ENCODE assay signal across 8 cellular contexts in genomic region chr5:72816297-72817075, GRCh38. TPM values are rescaled to one million over a fixed set of nuclear protein-coding genes. Genes with fewer than 3 reads are reported as not detected.
DNase-seq lines count a peak whose midpoint lies in the region; ATAC-seq, FAIRE-seq and TF ChIP-seq lines count a peak whose summit lies in the region.

TNPO1 (plus strand) TSS chr5:72816661; CDS start chr5:72816738, 77 bp downstream.

- peaks cover 44% of the 10 kb centered on the region for H3K4me1 ChIP-seq in left ventricle myocardium inferior
- peaks cover 19% of the 10 kb centered on the region for H3K4me1 ChIP-seq in upper lobe of right lung

- no peaks in the 10 kb centered on the region for H3K9me3 Mint-ChIP-seq in progenitor cell of endocrine pancreas (ENCODE audit: low read depth)

- H3K9me3 ChIP-seq in T-helper 17 cell (ENCODE audit: control insufficient read depth, low read length, poor library complexity, severe bottlenecking) (no peaks in the 10 kb centered on the region), left ventricle myocardium inferior (replicated peaks) (no peaks in the 10 kb centered on the region), upper lobe of right lung (no peaks in the 10 kb centered on the region)

- H3K36me3 ChIP-seq in left ventricle myocardium inferior = no peaks in the 10 kb centered on the region
- no peaks in the 10 kb centered on the region for H3K36me3 ChIP-seq in upper lobe of right lung

- TF ChIP-seq CTCF in left ventricle myocardium inferior (IDR thresholded peaks at IDR 0.05; ENCODE audit: borderline replicate concordance) (no peak), progenitor cell of endocrine pancreas (IDR thresholded peaks at IDR 0.05; ENCODE audit: unreplicated experiment) (peak; percentile 8), upper lobe of right lung (IDR thresholded peaks at IDR 0.05) (no peak)

- H3K4me3 ChIP-seq in left ventricle myocardium inferior (peak within 1 kb of the TSS; percentile 74), upper lobe of right lung (peak within 1 kb of the TSS; percentile 77)

- H3K27ac ChIP-seq in left ventricle myocardium inferior (replicated peaks) (peak within 1 kb of the TSS; percentile 96), upper lobe of right lung (peak within 1 kb of the TSS; percentile 99)

- peak within 1 kb of the TSS; percentile 87 for H3K27ac Mint-ChIP-seq in T-helper 17 cell
- peak within 1 kb of the TSS; percentile 100 for H3K27ac Mint-ChIP-seq in progenitor cell of endocrine pancreas

- intact Hi-C loops in left ventricle myocardium inferior (cut with micrococcal nuclease) (loop anchor here (10.0 kb wide), 1 partner anchor 202 kb away; no protein-coding TSS in a partner anchor), upper lobe of right lung (cut with DNase I) (no loop called here)

- DNase-seq in GM12891 (ENCODE audit: insufficient read length, low spot score) (peak; percentile 65), NCI-H128 (lab: John Stamatoyannopoulos, UW; ENCODE audit: unreplicated experiment) (peak; percentile 58), T-helper 17 cell (peak; percentile 78 to 81 (median 81)), amygdala (lab: John Stamatoyannopoulos, UW) (peak; percentile 63 to 98 (median 88)), left ventricle myocardium inferior (peak; percentile 96), progenitor cell of endocrine pancreas (ENCODE audit: low spot score, unreplicated experiment) (peak; percentile 90), upper lobe of right lung (peak; percentile 97)

- FAIRE-seq in GM12891 (lab: Jason Lieb, UNC) = peak; percentile 95

- H3K4me3 Mint-ChIP-seq in T-helper 17 cell (peak within 1 kb of the TSS; percentile 94), progenitor cell of endocrine pancreas (ENCODE audit: low read depth) (peak within 1 kb of the TSS; percentile 99)

- H3K27me3 Mint-ChIP-seq in T-helper 17 cell (peaks cover 15% of the 10 kb centered on the region), progenitor cell of endocrine pancreas (no peaks in the 10 kb centered on the region)

- peaks cover 3% of the 10 kb centered on the region for H3K36me3 Mint-ChIP-seq in T-helper 17 cell (ENCODE audit: low read depth)
- H3K36me3 Mint-ChIP-seq in progenitor cell of endocrine pancreas (ENCODE audit: insufficient read depth) = peaks cover 1% of the 10 kb centered on the region

- ATAC-seq in HG02678 (IDR thresholded peaks at IDR 0.05; ENCODE audit: unreplicated experiment) (peak; percentile 82), T-helper 17 cell (peak; percentile 80), upper lobe of right lung (peak; percentile 93)

- H3K4me1 Mint-ChIP-seq in T-helper 17 cell (peaks cover 13% of the 10 kb centered on the region), progenitor cell of endocrine pancreas (ENCODE audit: low read depth) (peaks cover 21% of the 10 kb centered on the region)

- peak; percentile 84 for TF ChIP-seq POLR2A in GM12891 (IDR thresholded peaks at IDR 0.05; ENCODE audit: low read depth, low read length)

- H3K27me3 ChIP-seq in left ventricle myocardium inferior (ENCODE audit: low read depth) (no peaks in the 10 kb centered on the region), upper lobe of right lung (no peaks in the 10 kb centered on the region)

TF ChIP-seq in GM12891, 5 proteins besides CTCF, POLR2A, EP300 and RAD21:
- peak; percentile 76 for TF ChIP-seq TAF1 (IDR thresholded peaks at IDR 0.05; ENCODE audit: low read depth, low read length)
- peak; percentile 63; the same call in 1 of the 2 replicates for TF ChIP-seq POU2F2 (IDR thresholded peaks at IDR 0.05; ENCODE audit: low read depth, low read length)
- TF ChIP-seq SPI1 (IDR thresholded peaks at IDR 0.05; ENCODE audit: low read depth, low read length) = no peak
- TF ChIP-seq POLR2AphosphoS5 (IDR thresholded peaks at IDR 0.05; ENCODE audit: low read depth, low read length) = peak; percentile 80
- no peak for TF ChIP-seq PAX5 (IDR thresholded peaks at IDR 0.05; ENCODE audit: insufficient read depth, low read length, severe bottlenecking)
TF ChIP-seq in GM12891: peak in this region for 3.

RNA-seq across cellular contexts. Expression of gene TNPO1, which starts in this region (rescaled TPM):
- polyA plus RNA-seq in GM12891 (2012; ENCODE audit: low read depth, missing spikeins) = 27.1 TPM
- 10 to 100 TPM; 66.3 to 73.2 TPM for total RNA-seq in T-helper 17 cell
- total RNA-seq in left ventricle myocardium inferior = 69.8 TPM
- 141 and 149 TPM in 2 replicates for total RNA-seq in progenitor cell of endocrine pancreas
- total RNA-seq in upper lobe of right lung = 106 TPM

Comparison
In these comparisons a context has a peak if more than half of its experiments do, and no peak if none do; other contexts are left out.
1. Peak in every context shown above with its lines: DNase-seq, ATAC-seq, H3K4me3 ChIP-seq and H3K27ac ChIP-seq.